ENCODE assay signal across 8 cellular contexts in the genomic region with DNA sequence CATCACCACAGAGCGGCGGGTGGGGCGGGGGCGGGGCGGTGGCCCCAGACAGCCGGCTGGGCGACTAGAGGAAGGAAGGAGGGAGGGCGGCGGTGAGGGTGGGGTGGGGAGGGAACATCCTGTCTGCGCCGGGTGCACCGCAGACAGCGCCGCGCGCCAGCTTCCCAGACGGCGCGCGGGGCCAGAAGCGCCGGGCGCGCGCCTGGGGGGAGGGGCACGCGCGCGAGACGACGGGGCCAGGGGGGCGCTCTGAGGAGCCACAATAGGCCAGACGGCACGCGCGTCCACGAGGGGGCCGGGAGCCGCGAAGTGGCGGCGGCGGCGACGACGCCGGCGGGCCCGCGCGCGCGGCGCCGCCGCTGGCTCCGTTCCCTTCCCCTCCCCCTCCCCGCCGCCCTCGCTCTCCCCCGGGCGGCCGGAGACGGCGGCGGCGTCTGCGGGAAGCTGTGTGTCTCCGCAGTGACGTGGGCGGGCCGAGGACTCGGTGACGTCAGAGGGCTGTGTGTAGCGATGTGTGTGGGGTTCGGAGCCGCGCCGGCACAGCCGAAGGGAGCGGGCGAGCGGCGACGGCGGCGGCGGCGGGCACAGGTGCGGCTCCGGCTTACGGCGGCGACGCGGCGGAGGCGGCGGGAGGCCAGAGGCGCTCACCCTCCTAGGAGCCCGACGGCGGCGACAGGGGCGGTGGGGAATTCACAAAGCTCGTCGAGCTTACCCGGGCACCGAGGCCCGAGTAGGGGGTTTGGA. TPM values are rescaled to one million over a fixed set of nuclear protein-coding genes. Genes with fewer than 3 reads are reported as not detected.
A peak's percentile ranks its signal among the peaks of the same experiment; 100 is the strongest.
DNase-seq lines count a peak whose midpoint lies in the region; ATAC-seq and TF ChIP-seq lines count a peak whose summit lies in the region.

A gene with protein sequence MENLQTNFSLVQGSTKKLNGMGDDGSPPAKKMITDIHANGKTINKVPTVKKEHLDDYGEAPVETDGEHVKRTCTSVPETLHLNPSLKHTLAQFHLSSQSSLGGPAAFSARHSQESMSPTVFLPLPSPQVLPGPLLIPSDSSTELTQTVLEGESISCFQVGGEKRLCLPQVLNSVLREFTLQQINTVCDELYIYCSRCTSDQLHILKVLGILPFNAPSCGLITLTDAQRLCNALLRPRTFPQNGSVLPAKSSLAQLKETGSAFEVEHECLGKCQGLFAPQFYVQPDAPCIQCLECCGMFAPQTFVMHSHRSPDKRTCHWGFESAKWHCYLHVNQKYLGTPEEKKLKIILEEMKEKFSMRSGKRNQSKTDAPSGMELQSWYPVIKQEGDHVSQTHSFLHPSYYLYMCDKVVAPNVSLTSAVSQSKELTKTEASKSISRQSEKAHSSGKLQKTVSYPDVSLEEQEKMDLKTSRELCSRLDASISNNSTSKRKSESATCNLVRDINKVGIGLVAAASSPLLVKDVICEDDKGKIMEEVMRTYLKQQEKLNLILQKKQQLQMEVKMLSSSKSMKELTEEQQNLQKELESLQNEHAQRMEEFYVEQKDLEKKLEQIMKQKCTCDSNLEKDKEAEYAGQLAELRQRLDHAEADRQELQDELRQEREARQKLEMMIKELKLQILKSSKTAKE (plus strand): TSS at position 540 of the 744 bp plus-strand sequence. CDS start 2,617 bp downstream, outside the sequence.

- H3K27ac ChIP-seq in Panc1 (ENCODE audit: low read length) = peak within 1 kb of the TSS; percentile 99
- peak within 1 kb of the TSS; percentile 99 to 100 for H3K27ac ChIP-seq in esophagus (ENCODE audit: low read depth in 2 of 2, low read length in 1 of 2)
- H3K27ac ChIP-seq in muscle layer of duodenum (ENCODE audit: low read length) = peak within 1 kb of the TSS; percentile 93

- no TSS peak for BruUV-seq in Panc1 (replicated peaks; lab: Mats Ljungman, UMichigan)

- intact Hi-C loops in Panc1 (cut with micrococcal nuclease; ENCODE audit: unreplicated experiment) = loop anchor here (2.0 kb wide), 1 partner anchor 47 kb away; no protein-coding TSS in a partner anchor

- no peaks in the 10 kb centered on the region for H3K9me3 Mint-ChIP-seq in activated T-cell treated with anti-CD3 and anti-CD28 coated beads, Interleukin-2, amount 50 U/mL, for 4 hours

- ATAC-seq in GM21737 (IDR thresholded peaks at IDR 0.05; ENCODE audit: unreplicated experiment) (peak; percentile 59), Panc1 (peak; percentile 92)
- ATAC-seq in activated T-cell treated with anti-CD3 and anti-CD28 coated beads, Interleukin-2, amount 50 U/mL, for 4 hours = peak; percentile 78 to 83

- no peak; the same call in 1 of the 2 replicates for TF ChIP-seq CTCF in Panc1 (IDR thresholded peaks at IDR 0.05)

- H3K36me3 ChIP-seq in Panc1 (ENCODE audit: control insufficient read depth, insufficient read depth, low read length) (peaks cover 6% of the 10 kb centered on the region; the same call in 1 of the 2 replicates), esophagus (ENCODE audit: control insufficient read depth in 2 of 2, insufficient read depth in 2 of 2, low read length in 1 of 2) (peaks cover 0 to 6% of the 10 kb centered on the region in 2 donors), muscle layer of duodenum (ENCODE audit: control insufficient read depth in 1 of 2, insufficient read depth in 2 of 2, low read length in 2 of 2) (peaks cover 0 to 10% of the 10 kb centered on the region in 2 donors)

- peak within 1 kb of the TSS; percentile 79 to 87 for H3K4me3 ChIP-seq in Panc1 (ENCODE audit: low read depth in 2 of 2, low read length in 2 of 2)
- peak within 1 kb of the TSS; percentile 82 to 88 for H3K4me3 ChIP-seq in esophagus (ENCODE audit: low read depth in 1 of 2, low read length in 2 of 2)
- peak within 1 kb of the TSS; percentile 76 to 90 for H3K4me3 ChIP-seq in muscle layer of duodenum (ENCODE audit: low read depth in 1 of 2, low read length in 2 of 2)

- DNase-seq in DMS53 (lab: John Stamatoyannopoulos, UW) (peak; percentile 98), KG1 (lab: John Stamatoyannopoulos, UW) (peak; percentile 89), Panc1 (ENCODE audit: low read depth, low spot score) (peak; percentile 58)
- DNase-seq in activated T-cell treated with anti-CD3 and anti-CD28 coated beads, Interleukin-2, amount 50 U/mL, for 4 hours = peak; percentile 97
- DNase-seq in stimulated activated CD8-positive, alpha-beta memory T cell treated with anti-CD3 and anti-CD28 coated beads, Interleukin-7, amount 100 ng/mL, for 24 hours (ENCODE audit: low read depth) = peak; percentile 85

- no peaks in the 10 kb centered on the region for H3K27me3 Mint-ChIP-seq in activated T-cell treated with anti-CD3 and anti-CD28 coated beads, Interleukin-2, amount 50 U/mL, for 4 hours (ENCODE audit: low read depth)

- H3K9me3 ChIP-seq in Panc1 (ENCODE audit: control insufficient read depth, insufficient read depth, low read depth, low read length) (no peaks in the 10 kb centered on the region), esophagus (ENCODE audit: control insufficient read depth in 2 of 2, insufficient read depth in 1 of 2, low read depth in 1 of 2, low read length in 1 of 2) (no peaks in the 10 kb centered on the region), muscle layer of duodenum (ENCODE audit: control insufficient read depth in 1 of 2, low read length in 2 of 2) (no peaks in the 10 kb centered on the region)

- peaks cover 20% of the 10 kb centered on the region for H3K36me3 Mint-ChIP-seq in activated T-cell treated with anti-CD3 and anti-CD28 coated beads, Interleukin-2, amount 50 U/mL, for 4 hours (ENCODE audit: insufficient read depth)

- H3K4me1 Mint-ChIP-seq in activated T-cell treated with anti-CD3 and anti-CD28 coated beads, Interleukin-2, amount 50 U/mL, for 4 hours (ENCODE audit: low read depth) = peaks cover 45% of the 10 kb centered on the region

- CTCF ChIA-PET in Panc1 (lab: Charles Lee) = interaction anchor here (0.6 to 0.9 kb wide), 4 partner anchors 19 to 54 kb away, joined by 3 to 6 read pairs (median 5); no protein-coding TSS in a partner anchor

- H3K27me3 ChIP-seq in Panc1 (ENCODE audit: control insufficient read depth, insufficient read depth, low read length) (no peaks in the 10 kb centered on the region), esophagus (ENCODE audit: control insufficient read depth in 1 of 2, insufficient read depth in 2 of 2, low read length in 2 of 2) (no peaks in the 10 kb centered on the region), muscle layer of duodenum (ENCODE audit: low read depth, low read length) (no peaks in the 10 kb centered on the region)

- POLR2A ChIA-PET in Panc1 (lab: Charles Lee) = interaction anchor here (0.6 to 1.0 kb wide), 5 partner anchors 135 to 588 kb away, joined by 3 to 6 read pairs (median 3); a partner anchor contains a TSS

- in situ Hi-C loops in Panc1 (cut with HindIII; ENCODE audit: low pct_unique_long_range_greater_than_20kb, low sequenced_read_pairs) = no loop called here

- 0% methylated on average over 69 to 110 of the region's 110 CpGs for WGBS in esophagus, 2 donors

- H3K4me3 Mint-ChIP-seq in activated T-cell treated with anti-CD3 and anti-CD28 coated beads, Interleukin-2, amount 50 U/mL, for 4 hours = peak within 1 kb of the TSS; percentile 83

- peaks cover 36% of the 10 kb centered on the region for H3K4me1 ChIP-seq in Panc1 (ENCODE audit: control insufficient read depth, insufficient read depth, low read length)
- H3K4me1 ChIP-seq in esophagus (ENCODE audit: control insufficient read depth in 2 of 2, insufficient read depth in 2 of 2, low read length in 1 of 2) = peaks cover 2 to 3% of the 10 kb centered on the region in 2 donors
- peaks cover 7 to 26% of the 10 kb centered on the region in 2 donors for H3K4me1 ChIP-seq in muscle layer of duodenum (ENCODE audit: control insufficient read depth in 1 of 2, insufficient read depth in 2 of 2, low read length in 2 of 2)

RNA-seq across cellular contexts. Expression of the gene that starts here (rescaled TPM):
- total RNA-seq in Panc1 (2021; ENCODE audit: unreplicated experiment) = 94.2 TPM
- 23.3 TPM for polyA plus RNA-seq in Panc1 (2012; ENCODE audit: insufficient read length)
- 10 to 100 TPM; 19.3 to 23.4 (median 20.0) TPM for total RNA-seq in activated T-cell treated with anti-CD3 and anti-CD28 coated beads, Interleukin-2, amount 50 U/mL, for 4 hours
- 1 to 10 TPM; 5.1 to 9.5 TPM for polyA plus RNA-seq in esophagus

Comparison
In these comparisons a context has a peak if more than half of its experiments do, and no peak if none do; other contexts are left out.
1. Peak in every context shown above with its lines: DNase-seq, ATAC-seq, H3K4me3 ChIP-seq and H3K27ac ChIP-seq.